ENCODE assay signal across 9 cellular contexts in the genomic region with DNA sequence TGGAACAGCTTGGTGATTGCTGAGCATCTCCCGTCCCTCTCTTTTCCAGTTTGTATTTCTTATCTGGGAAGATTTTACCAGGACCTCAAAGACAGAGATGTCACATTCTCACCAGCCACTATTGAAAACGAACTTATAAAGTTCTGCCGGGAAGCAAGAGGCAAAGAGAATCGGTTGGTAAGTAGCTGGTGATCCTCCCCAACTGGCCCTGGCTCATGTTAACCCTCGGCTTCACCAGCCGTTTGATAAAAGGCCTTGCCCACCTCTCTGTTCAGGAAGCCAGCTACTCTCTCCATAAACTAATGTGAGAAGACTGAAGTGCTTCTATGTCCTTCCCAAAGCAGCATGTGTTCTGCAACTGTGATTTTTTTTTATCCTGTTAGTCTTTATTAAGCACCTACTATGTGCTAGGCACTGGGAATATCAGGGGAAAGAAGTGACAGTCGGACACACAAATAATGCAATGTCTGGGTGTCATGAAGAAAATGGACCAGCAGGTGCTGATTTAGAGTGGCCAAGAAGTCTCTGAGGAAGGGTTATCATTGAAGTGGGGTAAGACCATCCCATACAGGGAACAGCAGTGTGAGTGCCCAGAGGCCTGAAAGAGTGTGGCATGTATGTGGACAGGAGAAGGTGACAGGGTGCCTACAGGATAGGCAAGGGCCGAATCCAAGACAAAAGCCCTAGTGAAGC. TPM values are rescaled to one million over a fixed set of nuclear protein-coding genes. Genes with fewer than 3 reads are reported as not detected.
A peak's percentile ranks its signal among the peaks of the same experiment; 100 is the strongest.
DNase-seq lines count a peak whose midpoint lies in the region; ATAC-seq lines count a peak whose summit lies in the region.
"Had no signal": no experiment of that assay in that cellular context is flagged by ENCODE, and none has a peak within 500 bp of the region (broad histone marks: within the 10 kb centered on the region; RNA-seq: fewer than 3 reads in every experiment).

No MANE protein-coding gene starts in this region.

- no peak for ATAC-seq in activated CD8-positive, alpha-beta T cell treated with anti-CD3 and anti-CD28 coated beads, Interleukin-2, amount 10 ng/mL, durations not matched to agents 7 days and 5 days
- no peak for ATAC-seq in stimulated activated naive B cell treated with anti-CD40 and anti-IgM and Interleukin-4, amounts not matched to agents 10 μg/mL and 1 μg/mL and 100 μg/mL, for 72 hours (replicated peaks)
- no peak for ATAC-seq in HG03196 (IDR thresholded peaks at IDR 0.05; ENCODE audit: unreplicated experiment)
- no peak for ATAC-seq in HG02610 (IDR thresholded peaks at IDR 0.05; ENCODE audit: unreplicated experiment)

- peak; percentile 40 for DNase-seq in SIG-M5 treated with dmso at 0.1 percent for 504 hours (lab: John Stamatoyannopoulos, UW; ENCODE audit: unreplicated experiment)
- no peak for DNase-seq in SIG-M5 (lab: John Stamatoyannopoulos, UW)
- no peak for DNase-seq in activated CD8-positive, alpha-beta T cell treated with anti-CD3 and anti-CD28 coated beads, Interleukin-2, amount 10 ng/mL, durations not matched to agents 7 days and 5 days
- DNase-seq in stimulated activated naive B cell treated with anti-CD40 and anti-IgM and Interleukin-4, amounts not matched to agents 10 μg/mL and 1 μg/mL and 100 μg/mL, for 72 hours, result no peak
- no peak for DNase-seq in NCI-H524 treated with DMSO at 0.1 percent for 48 hours (lab: John Stamatoyannopoulos, UW)
- DNase-seq: SW 1271 had no signal

- H3K4me1 Mint-ChIP-seq in activated CD8-positive, alpha-beta T cell treated with anti-CD3 and anti-CD28 coated beads, Interleukin-2, amount 10 ng/mL, durations not matched to agents 7 days and 5 days (ENCODE audit: low read depth), result peaks cover 62% of the 10 kb centered on the region
- peaks cover 37 to 62% of the 10 kb centered on the region in 2 donors for H3K4me1 Mint-ChIP-seq in stimulated activated naive B cell treated with anti-CD40 and anti-IgM and Interleukin-4, amounts not matched to agents 10 μg/mL and 1 μg/mL and 100 μg/mL, for 72 hours

- no peaks in the 10 kb centered on the region for H3K27me3 Mint-ChIP-seq in activated CD8-positive, alpha-beta T cell treated with anti-CD3 and anti-CD28 coated beads, Interleukin-2, amount 10 ng/mL, durations not matched to agents 7 days and 5 days (ENCODE audit: low read depth)
- no peaks in the 10 kb centered on the region for H3K27me3 Mint-ChIP-seq in stimulated activated naive B cell treated with anti-CD40 and anti-IgM and Interleukin-4, amounts not matched to agents 10 μg/mL and 1 μg/mL and 100 μg/mL, for 72 hours

- POLR2A ChIA-PET in activated CD8-positive, alpha-beta T cell treated with anti-CD3 and anti-CD28 coated beads, Interleukin-2, amount 10 ng/mL, durations not matched to agents 7 days and 5 days (lab: Charles Lee), result interaction anchor here (0.8 to 4.0 kb wide), 12 partner anchors 9 to 795 kb away, joined by 3 to 18 read pairs (median 4); a partner anchor contains a TSS

- H3K9me3 Mint-ChIP-seq in activated CD8-positive, alpha-beta T cell treated with anti-CD3 and anti-CD28 coated beads, Interleukin-2, amount 10 ng/mL, durations not matched to agents 7 days and 5 days (ENCODE audit: insufficient read depth), result no peaks in the 10 kb centered on the region
- H3K9me3 Mint-ChIP-seq in stimulated activated naive B cell treated with anti-CD40 and anti-IgM and Interleukin-4, amounts not matched to agents 10 μg/mL and 1 μg/mL and 100 μg/mL, for 72 hours, result no peaks in the 10 kb centered on the region

- H3K4me3 Mint-ChIP-seq in activated CD8-positive, alpha-beta T cell treated with anti-CD3 and anti-CD28 coated beads, Interleukin-2, amount 10 ng/mL, durations not matched to agents 7 days and 5 days, result peak overlapping the region; percentile 100
- peak overlapping the region; percentile 89 to 96 for H3K4me3 Mint-ChIP-seq in stimulated activated naive B cell treated with anti-CD40 and anti-IgM and Interleukin-4, amounts not matched to agents 10 μg/mL and 1 μg/mL and 100 μg/mL, for 72 hours

- peaks cover 49% of the 10 kb centered on the region for H3K36me3 Mint-ChIP-seq in activated CD8-positive, alpha-beta T cell treated with anti-CD3 and anti-CD28 coated beads, Interleukin-2, amount 10 ng/mL, durations not matched to agents 7 days and 5 days (ENCODE audit: low read depth)
- peaks cover 18 to 38% of the 10 kb centered on the region in 2 donors for H3K36me3 Mint-ChIP-seq in stimulated activated naive B cell treated with anti-CD40 and anti-IgM and Interleukin-4, amounts not matched to agents 10 μg/mL and 1 μg/mL and 100 μg/mL, for 72 hours

- H3K27ac Mint-ChIP-seq in activated CD8-positive, alpha-beta T cell treated with anti-CD3 and anti-CD28 coated beads, Interleukin-2, amount 10 ng/mL, durations not matched to agents 7 days and 5 days, result peak overlapping the region; percentile 99
- H3K27ac Mint-ChIP-seq in stimulated activated naive B cell treated with anti-CD40 and anti-IgM and Interleukin-4, amounts not matched to agents 10 μg/mL and 1 μg/mL and 100 μg/mL, for 72 hours, result peak overlapping the region; percentile 87

- CTCF ChIA-PET in activated CD8-positive, alpha-beta T cell treated with anti-CD3 and anti-CD28 coated beads, Interleukin-2, amount 10 ng/mL, durations not matched to agents 7 days and 5 days (lab: Charles Lee), result interaction anchor here (0.7 to 8.4 kb wide), 14 partner anchors 15 to 814 kb away, joined by 3 to 106 read pairs (median 4); a partner anchor contains a TSS

- H3K4me3 ChIP-seq in iPS-11a (ENCODE audit: low read depth, low read length), result peak overlapping the region; percentile 88

RNA-seq across cellular contexts. Expression of a gene that starts 1.2 kb away (rescaled TPM):
- 100 to 1,000 TPM; 136 to 140 TPM for total RNA-seq in activated CD8-positive, alpha-beta T cell treated with anti-CD3 and anti-CD28 coated beads, Interleukin-2, amount 10 ng/mL, durations not matched to agents 7 days and 5 days

RNA-seq across cellular contexts. Expression of a gene that starts 4.8 kb away (rescaled TPM):
- 10 to 100 TPM; 30.7 to 30.8 TPM for total RNA-seq in activated CD8-positive, alpha-beta T cell treated with anti-CD3 and anti-CD28 coated beads, Interleukin-2, amount 10 ng/mL, durations not matched to agents 7 days and 5 days
